ENCODE assay signal across 26 cellular contexts in genomic region chr3:116019254-116019763, GRCh38.
"Had no signal": no experiment of that assay in that cellular context is flagged by ENCODE, and none has a peak within 500 bp of the region (broad histone marks: within the 10 kb centered on the region; RNA-seq: fewer than 3 reads in every experiment).

No MANE protein-coding gene starts in this region.

- H3K9me3 ChIP-seq: MG63, SJSA1 had no signal

- H3K27ac ChIP-seq: HL-60, SJSA1, SK-N-MC had no signal

- DNase-seq: Karpas-422, KG1, MG63, NCI-H1092, NCI-H1105 treated with DMSO at 0.1 percent for 48 hours, NCI-H1417 treated with DMSO at 0.1 percent for 48 hours, NCI-H146, NCI-H1694 treated with DMSO at 0.1 percent for 48 hours, NCI-H1930, NCI-H2081, NCI-H226, NCI-H446, NCI-H510A, NCI-H524 treated with DMSO at 0.1 percent for 48 hours, NCI-H69, NCI-H774, Right ventricle myocardium superior, RPMI8226, SIG-M5, SW 1271, T-cell had no signal

- H3K36me3 ChIP-seq: MG63, SJSA1 had no signal

- H3K27me3 ChIP-seq: MG63, SJSA1 had no signal

- H3K4me1 ChIP-seq: SJSA1 had no signal

- ATAC-seq: T-cell had no signal

- H3K4me3 ChIP-seq: MG63, SJSA1, SK-N-MC had no signal

- FAIRE-seq: HTR-8/SVneo, RCC 7860 had no signal
